25 cellular contexts compared by ENCODE assay signal in the genomic region with DNA sequence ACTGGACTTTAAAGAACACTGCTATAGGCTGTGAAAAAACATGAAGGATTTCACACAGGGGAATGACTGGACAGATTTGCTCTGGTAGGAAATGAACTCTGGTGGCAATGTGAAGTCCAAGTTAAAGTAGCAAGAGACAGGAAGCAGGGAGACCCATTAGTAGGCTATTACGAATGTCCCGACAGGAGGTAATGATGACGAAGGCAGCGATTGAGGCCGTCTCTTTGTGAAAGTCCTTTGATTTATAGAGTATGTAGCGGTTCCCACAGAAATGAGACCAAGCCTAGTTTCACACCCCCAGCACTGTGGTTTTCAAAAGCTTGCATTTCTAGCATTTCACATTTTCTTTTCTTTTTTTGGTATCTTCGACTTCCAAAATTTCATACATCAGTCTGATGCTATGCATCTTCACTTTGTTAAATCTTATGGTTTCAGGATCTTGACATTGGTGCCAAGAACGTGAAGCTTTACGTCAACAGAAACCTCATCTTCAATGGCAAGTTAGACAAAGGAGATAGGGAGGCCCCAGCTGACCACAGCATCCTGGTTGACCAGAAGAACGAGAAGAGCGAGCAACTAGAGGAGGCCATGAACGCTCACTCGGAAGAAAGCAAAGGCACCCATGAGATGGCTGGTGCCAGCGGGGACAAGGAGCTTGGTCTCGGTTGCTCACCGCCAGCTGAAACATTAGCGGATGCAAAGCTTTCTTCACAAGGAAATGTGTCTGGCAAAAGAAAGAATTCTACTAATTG.
DNase-seq lines count a peak whose midpoint lies in the region; ATAC-seq, FAIRE-seq and TF ChIP-seq lines count a peak whose summit lies in the region.
"Had no signal": no experiment of that assay in that cellular context is flagged by ENCODE, and none has a peak within 500 bp of the region (broad histone marks: within the 10 kb centered on the region; RNA-seq: fewer than 3 reads in every experiment).

No MANE protein-coding gene starts in this region.

- H3K27ac ChIP-seq in astrocyte (ENCODE audit: low read depth, low read length): no peak overlapping the region
- no peak overlapping the region for H3K27ac ChIP-seq in spleen
- H3K27ac ChIP-seq: 22Rv1; A549; BLaER1 treated with 17β-estradiol and CSF1 and Interleukin-3, amounts not matched to agents 10 nM and 100 nM had no signal

- H3K79me2 ChIP-seq in astrocyte (ENCODE audit: insufficient read depth, low read length): no peaks in the 10 kb centered on the region

- H3K36me3 Mint-ChIP-seq in astrocyte (ENCODE audit: low read depth, unreplicated experiment): peaks cover 32% of the 10 kb centered on the region
- peaks cover 19% of the 10 kb centered on the region for H3K36me3 Mint-ChIP-seq in chondrocyte (ENCODE audit: low read depth)

- 85 to 91% (median 88%) methylated on average over 17 of the region's 17 CpGs for WGBS in spleen, 5 donors

- no peak overlapping the region for H3K4me3 Mint-ChIP-seq in astrocyte (ENCODE audit: unreplicated experiment)
- H3K4me3 Mint-ChIP-seq in chondrocyte (ENCODE audit: unreplicated experiment): no peak overlapping the region
- H3K4me3 Mint-ChIP-seq: CD14-positive monocyte; CD4-positive, alpha-beta memory T cell; HFFc6 had no signal

- TF ChIP-seq POLR2A in spleen (IDR thresholded peaks at IDR 0.05): no peak

- H3K9me3 Mint-ChIP-seq in astrocyte (ENCODE audit: unreplicated experiment) (peaks cover 2% of the 10 kb centered on the region), chondrocyte (ENCODE audit: low read depth) (no peaks in the 10 kb centered on the region)
- H3K9me3 Mint-ChIP-seq: HFFc6 had no signal

- H3K4me1 Mint-ChIP-seq in astrocyte (ENCODE audit: low read depth, unreplicated experiment) (peaks cover 2% of the 10 kb centered on the region), chondrocyte (ENCODE audit: low read depth) (peaks cover 3% of the 10 kb centered on the region)
- H3K4me1 Mint-ChIP-seq: CD14-positive monocyte; CD4-positive, alpha-beta memory T cell had no signal

- no peak overlapping the region for H3K27ac Mint-ChIP-seq in astrocyte (ENCODE audit: unreplicated experiment)
- H3K27ac Mint-ChIP-seq in chondrocyte (ENCODE audit: unreplicated experiment): no peak overlapping the region
- H3K27ac Mint-ChIP-seq: HFFc6 had no signal

- no peaks in the 10 kb centered on the region for H3K9me3 ChIP-seq in astrocyte (ENCODE audit: insufficient read depth, low read depth, low read length)
- H3K9me3 ChIP-seq in spleen: peaks cover 0 to 8% (median 0%) of the 10 kb centered on the region in 8 donors
- H3K9me3 ChIP-seq: A549, BE2C, Caco-2, HAP-1 had no signal

- H3K36me3 ChIP-seq in astrocyte (ENCODE audit: insufficient read depth, low read length) (no peaks in the 10 kb centered on the region), spleen (peaks cover 0 to 89% (median 16%) of the 10 kb centered on the region in 6 donors)
- H3K36me3 ChIP-seq: BE2C, HAP-1 had no signal

- H3K9ac ChIP-seq in astrocyte (ENCODE audit: low read length): no peak overlapping the region
- H3K9ac ChIP-seq: BLaER1 treated with 17β-estradiol and CSF1 and Interleukin-3, amounts not matched to agents 10 nM and 100 nM had no signal

- no peak overlapping the region for H3K4me3 ChIP-seq in astrocyte (ENCODE audit: insufficient read depth, low read depth, low read length)
- no peak overlapping the region for H3K4me3 ChIP-seq in spleen
- H3K4me3 ChIP-seq: A549; BLaER1 treated with 17β-estradiol and CSF1 and Interleukin-3, amounts not matched to agents 10 nM and 100 nM; HAP-1 had no signal

- peaks cover 13% of the 10 kb centered on the region for H3K4me1 ChIP-seq in astrocyte (ENCODE audit: insufficient read depth, low read length)
- H3K4me1 ChIP-seq in spleen: no peaks in the 10 kb centered on the region
- H3K4me1 ChIP-seq: A549; BE2C; BLaER1 treated with 17β-estradiol and CSF1 and Interleukin-3, amounts not matched to agents 10 nM and 100 nM; Caco-2; HAP-1 had no signal

- TF ChIP-seq CTCF in astrocyte (IDR thresholded peaks at IDR 0.05; ENCODE audit: insufficient read depth, low read depth, low read length) (no peak), chondrocyte (IDR thresholded peaks at IDR 0.05) (no peak), spleen (IDR thresholded peaks at IDR 0.05 in 8 of 11, conservative IDR thresholded peaks at IDR 0.05 in 3 of 11) (no peak)

- DNase-seq in A172 (ENCODE audit: low spot score) (peak; percentile 84), astrocyte (ENCODE audit: low read depth) (peak; percentile 68), chondrocyte (ENCODE audit: low spot score) (peak; percentile 70), spleen (peak; percentile 18), nucleus accumbens (lab: John Stamatoyannopoulos, UW) (no peak), HuH-7 (ENCODE audit: low spot score) (no peak)
- no peak for DNase-seq in stimulated activated CD4-positive, alpha-beta T cell treated with anti-CD3 and anti-CD28 coated beads, Interleukin-12 subunit alpha, Interleukin-12 subunit beta, amount 100 ng/mL, for 4 hours
- DNase-seq: ACHN; AML-193; BE2C; Caco-2; CD4-positive, alpha-beta memory T cell; DMS53; DMS79 treated with DMSO at 0.1 percent for 48 hours; GF-D8; GOT3; HFFc6 had no signal

- intact Hi-C loops in spleen (cut with DNase I; ENCODE audit: low total_unique reads): no loop called here

- ATAC-seq in HG03469 (IDR thresholded peaks at IDR 0.05; ENCODE audit: unreplicated experiment): no peak
- ATAC-seq: A549 had no signal

- H3K27me3 ChIP-seq in astrocyte (ENCODE audit: insufficient read depth, low read length) (no peaks in the 10 kb centered on the region), spleen (replicated peaks in 1 of 7) (no peaks in the 10 kb centered on the region)
- H3K27me3 ChIP-seq: BE2C; BLaER1 treated with 17β-estradiol and CSF1 and Interleukin-3, amounts not matched to agents 10 nM and 100 nM had no signal

- no peak overlapping the region for H3K4me2 ChIP-seq in astrocyte (ENCODE audit: low read length)
- H3K4me2 ChIP-seq: A549; BLaER1 treated with 17β-estradiol and CSF1 and Interleukin-3, amounts not matched to agents 10 nM and 100 nM had no signal

- H4K20me1 ChIP-seq in astrocyte (ENCODE audit: insufficient read depth, low read length): no peaks in the 10 kb centered on the region

- H3K27me3 Mint-ChIP-seq in astrocyte (ENCODE audit: low read depth, unreplicated experiment) (peaks cover 2% of the 10 kb centered on the region), chondrocyte (ENCODE audit: low read depth) (no peaks in the 10 kb centered on the region)
- H3K27me3 Mint-ChIP-seq: CD4-positive, alpha-beta memory T cell had no signal

- H2AFZ ChIP-seq in astrocyte (ENCODE audit: low read depth, low read length): no peak overlapping the region

- no peak for FAIRE-seq in astrocyte (lab: Jason Lieb, UNC)
- FAIRE-seq: A549, GM12891, H54 had no signal

Comparison
In these comparisons a context has a peak if more than half of its experiments do, and no peak if none do; other contexts are left out.
1. DNase-seq: peak in A172 (single experiment), astrocyte (single experiment), chondrocyte (single experiment) and spleen (single experiment); none in nucleus accumbens (0 of 56), stimulated activated CD4-positive, alpha-beta T cell treated with anti-CD3 and anti-CD28 coated beads, Interleukin-12 subunit alpha, Interleukin-12 subunit beta, amount 100 ng/mL, for 4 hours (single experiment) and HuH-7 (single experiment).